ENCODE assay signal across 9 cellular contexts in the genomic region with DNA sequence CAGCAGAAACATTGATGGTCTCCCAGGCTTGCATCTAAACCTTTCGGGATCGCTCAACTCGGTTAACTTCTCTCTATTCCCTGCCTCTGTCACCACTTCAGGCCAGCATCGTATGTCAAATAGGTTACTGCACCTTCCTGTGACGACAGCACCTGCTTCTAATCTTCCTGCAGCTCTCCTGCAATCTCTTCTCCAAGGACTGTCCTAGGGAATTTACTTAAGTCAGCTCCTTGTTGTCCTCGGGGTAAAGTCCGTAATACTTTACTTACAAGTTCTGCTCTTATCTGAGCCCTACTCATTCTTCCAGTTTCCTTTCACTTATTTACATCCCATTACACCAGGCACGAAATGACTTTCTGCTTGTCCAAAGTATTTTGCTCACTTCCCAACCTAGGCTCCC.
"Had no signal": no experiment of that assay in that cellular context is flagged by ENCODE, and none has a peak within 500 bp of the region (broad histone marks: within the 10 kb centered on the region; RNA-seq: fewer than 3 reads in every experiment).

No MANE protein-coding gene starts in this region.

- H3K4me3 Mint-ChIP-seq: HFFc6, IgD-negative memory B cell had no signal

- H3K36me3 ChIP-seq: HAP-1 had no signal

- ATAC-seq: HCT116, HepG2 had no signal

- H3K27ac Mint-ChIP-seq: HFFc6, IgD-negative memory B cell had no signal

- H3K9me3 ChIP-seq: HAP-1 had no signal

- H3K4me3 ChIP-seq: GM23248, HAP-1 had no signal

- H3K9me3 Mint-ChIP-seq: HFFc6 had no signal

- H3K27ac ChIP-seq: GM23248, HL-60 had no signal

- H3K9ac ChIP-seq: GM23248 had no signal

- DNase-seq: GOT3, H7, HFFc6 had no signal

- H3K4me1 ChIP-seq: HAP-1 had no signal

- H3K36me3 Mint-ChIP-seq: IgD-negative memory B cell had no signal

- H2AFZ ChIP-seq: GM23248 had no signal
